ENCODE assay signal across 18 cellular contexts in genomic region chr16:5349661-5350060, GRCh38.
"Had no signal": no experiment of that assay in that cellular context is flagged by ENCODE, and none has a peak within 500 bp of the region (broad histone marks: within the 10 kb centered on the region; RNA-seq: fewer than 3 reads in every experiment).

No MANE protein-coding gene starts in this region.

- H3K4me3 ChIP-seq: colonic mucosa, tibial nerve had no signal

- H3K9me3 ChIP-seq: colonic mucosa had no signal

- H3K27ac Mint-ChIP-seq: activated T-cell treated with anti-CD3 and anti-CD28 coated beads, Interleukin-2, amount 50 U/mL, for 72 hours; stimulated activated naive CD8-positive, alpha-beta T cell treated with anti-CD3 and anti-CD28 coated beads, Interleukin-15, Interleukin-2, amounts not matched to agents 100 ng/mL and 50 ng/mL, for 24 hours had no signal

- H3K9me3 Mint-ChIP-seq: nephron progenitor cell; stimulated activated naive CD8-positive, alpha-beta T cell treated with anti-CD3 and anti-CD28 coated beads, Interleukin-15, Interleukin-2, amounts not matched to agents 100 ng/mL and 50 ng/mL, for 24 hours had no signal

- ATAC-seq: activated T-cell treated with anti-CD3 and anti-CD28 coated beads, Interleukin-2, amount 50 U/mL, for 72 hours had no signal

- H3K27ac ChIP-seq: brain microvascular endothelial cell, colonic mucosa, tibial nerve had no signal

- H3K27me3 ChIP-seq: brain microvascular endothelial cell, colonic mucosa, tibial nerve had no signal

- H3K36me3 ChIP-seq: brain microvascular endothelial cell, colonic mucosa, tibial nerve had no signal

- DNase-seq: activated effector memory CD4-positive, alpha-beta T cell treated with anti-CD3 and anti-CD28 coated beads, Interleukin-2, amount 50 U/mL, for 16 hours; activated naive CD4-positive, alpha-beta T cell treated with anti-CD3 and anti-CD28 coated beads, Interleukin-2, amount 50 U/mL, for 16 hours; activated T-cell treated with anti-CD3 and anti-CD28 coated beads, Interleukin-2, amount 50 U/mL, for 72 hours; aorta; brain microvascular endothelial cell; central memory CD4-positive, alpha-beta T cell; colonic mucosa; erythroblast; foreskin melanocyte; glutamatergic neuron; hippocampal formation; kidney; midbrain; nephron progenitor cell; occipital lobe; T-helper 9 cell had no signal

- H3K4me3 Mint-ChIP-seq: activated T-cell treated with anti-CD3 and anti-CD28 coated beads, Interleukin-2, amount 50 U/mL, for 72 hours; nephron progenitor cell; stimulated activated naive CD8-positive, alpha-beta T cell treated with anti-CD3 and anti-CD28 coated beads, Interleukin-15, Interleukin-2, amounts not matched to agents 100 ng/mL and 50 ng/mL, for 24 hours had no signal
